8 cellular contexts compared by ENCODE assay signal in genomic region chr2:87217741-87218410, GRCh38.
DNase-seq lines count a peak whose midpoint lies in the region; ATAC-seq and TF ChIP-seq lines count a peak whose summit lies in the region.
"Not testable (repeated sequence)": the region's sequence is repeated elsewhere in the genome, so short reads cannot be mapped to it uniquely, and the experiment has no call there.

No MANE protein-coding gene starts in this region.

- H3K27me3 ChIP-seq in body of pancreas; psoas muscle (ENCODE audit: insufficient read depth in 3 of 3, low read length in 2 of 3): not testable (repeated sequence)

- 0 to 1% methylated on average over 2 to 7 of the region's 21 CpGs for WGBS in body of pancreas, 2 donors
- 5 to 24% (median 19%) methylated on average over 8 to 9 of the region's 21 CpGs for WGBS in psoas muscle, 3 donors

- DNase-seq in AG09319 (ENCODE audit: extremely low read depth, low read depth), result not testable (repeated sequence)
- DNase-seq in T follicular helper cell (ENCODE audit: low read depth), result peak; percentile 35
- DNase-seq in activated CD8-positive, alpha-beta memory T cell treated with anti-CD3 and anti-CD28 coated beads, Interleukin-2, amount 50 U/mL, for 24 hours (ENCODE audit: extremely low read depth), result peak; percentile 63
- peak in 3 of 4 donors; percentile 61 to 70 (median 65) for DNase-seq in body of pancreas
- DNase-seq in left cardiac atrium, result peak; percentile 19
- DNase-seq in psoas muscle, result peak; percentile 13 to 56
- DNase-seq in stimulated activated CD8-positive, alpha-beta memory T cell treated with anti-CD3 and anti-CD28 coated beads, Interleukin-2, amount 100 ng/mL, for 48 hours (ENCODE audit: low read depth in 2 of 2), result peak; percentile 18 to 66

- intact Hi-C loops in body of pancreas (cut with DNase I); left cardiac atrium (cut with DNase I); psoas muscle (cut with DNase I): not testable (repeated sequence)

- not testable (repeated sequence) for TF ChIP-seq POLR2A in body of pancreas (IDR thresholded peaks at IDR 0.05)

- H3K36me3 ChIP-seq in body of pancreas (replicated peaks in 1 of 2; ENCODE audit: insufficient read depth in 1 of 2, low read depth in 2 of 2); psoas muscle (ENCODE audit: insufficient read depth in 1 of 2, low read depth in 1 of 2): not testable (repeated sequence)

- TF ChIP-seq CTCF in AG09319 (IDR thresholded peaks at IDR 0.05; ENCODE audit: low read depth, low read length), result peak; percentile 18
- peak in 3 of 7 experiments; percentile 6 to 48 (median 42) for TF ChIP-seq CTCF in body of pancreas (IDR thresholded peaks at IDR 0.05)
- peak; percentile 12 for TF ChIP-seq CTCF in psoas muscle (IDR thresholded peaks at IDR 0.05)

- not testable (repeated sequence) for H3K4me3 ChIP-seq in body of pancreas, psoas muscle

- ATAC-seq in GM19397 (IDR thresholded peaks at IDR 0.05; ENCODE audit: unreplicated experiment) (peak; percentile 58), body of pancreas (peak; percentile 83), left cardiac atrium (peak; percentile 71 to 77), psoas muscle (peak; percentile 71 to 96 (median 86))

- H3K4me1 ChIP-seq in body of pancreas, psoas muscle: not testable (repeated sequence)

- H3K27ac ChIP-seq in body of pancreas, psoas muscle: not testable (repeated sequence)

- H3K9me3 ChIP-seq in body of pancreas, psoas muscle: not testable (repeated sequence)
